In genomic region chr4:13642576-13642975, GRCh38 we compare ENCODE assay signal across 15 cellular contexts. TPM values are rescaled to one million over a fixed set of nuclear protein-coding genes. Genes with fewer than 3 reads are reported as not detected.
DNase-seq lines count a peak whose midpoint lies in the region; ATAC-seq, FAIRE-seq and TF ChIP-seq lines count a peak whose summit lies in the region.
"Had no signal": no experiment of that assay in that cellular context is flagged by ENCODE, and none has a peak within 500 bp of the region (broad histone marks: within the 10 kb centered on the region; RNA-seq: fewer than 3 reads in every experiment).

No MANE protein-coding gene starts in this region.

- TF ChIP-seq CTCF in SK-N-SH (IDR thresholded peaks at IDR 0.05): no peak
- no peak for TF ChIP-seq CTCF in astrocyte (IDR thresholded peaks at IDR 0.05; ENCODE audit: insufficient read depth, low read depth, low read length)
- no peak for TF ChIP-seq CTCF in thoracic aorta (IDR thresholded peaks at IDR 0.05)
- no peak for TF ChIP-seq CTCF in mammary epithelial cell (conservative IDR thresholded peaks at IDR 0.05 in 1 of 2, IDR thresholded peaks at IDR 0.05 in 1 of 2; ENCODE audit: extremely low read depth in 1 of 2, insufficient read depth in 1 of 2, low read depth in 1 of 2, low read length in 2 of 2)

- no peak for TF ChIP-seq RAD21 in SK-N-SH (IDR thresholded peaks at IDR 0.05; ENCODE audit: low read length)

- no peaks in the 10 kb centered on the region; the same call in 1 of the 2 replicates for H3K27me3 ChIP-seq in SK-N-SH (ENCODE audit: insufficient read depth)
- H3K27me3 ChIP-seq in astrocyte (ENCODE audit: insufficient read depth, low read length): no peaks in the 10 kb centered on the region
- no peaks in the 10 kb centered on the region for H3K27me3 ChIP-seq in thoracic aorta (replicated peaks; ENCODE audit: insufficient read depth)
- H3K27me3 ChIP-seq in mammary epithelial cell (ENCODE audit: insufficient read depth, low read length): no peaks in the 10 kb centered on the region
- H3K27me3 ChIP-seq: cardiac muscle cell, thyroid gland had no signal

- no peak overlapping the region for H2AFZ ChIP-seq in SK-N-SH (ENCODE audit: low read depth)
- H2AFZ ChIP-seq in astrocyte (ENCODE audit: low read depth, low read length): no peak overlapping the region
- no peak overlapping the region for H2AFZ ChIP-seq in mammary epithelial cell (ENCODE audit: low read depth, low read length)

- no peak overlapping the region for H3K27ac Mint-ChIP-seq in astrocyte (ENCODE audit: unreplicated experiment)
- H3K27ac Mint-ChIP-seq: activated T-helper 1 cell treated with anti-CD3 and anti-CD28 coated beads, Interleukin-12 subunit alpha, Interleukin-12 subunit beta, Interleukin-2, Interleukin-4 antibody, amounts not matched to agents 30 ng/mL and 10 ng/mL and 1 ng/mL, durations not matched to agents 14 hours and 24 hours and 36 hours; memory B cell had no signal

- H3K4me1 Mint-ChIP-seq in astrocyte (ENCODE audit: low read depth, unreplicated experiment): peaks cover 15% of the 10 kb centered on the region
- H3K4me1 Mint-ChIP-seq: memory B cell had no signal

- POLR2A ChIA-PET in SK-N-SH (lab: Yijun Ruan, JAX): no interaction called here

- no peaks in the 10 kb centered on the region for H3K79me2 ChIP-seq in SK-N-SH (ENCODE audit: insufficient read depth)
- H3K79me2 ChIP-seq in astrocyte (ENCODE audit: insufficient read depth, low read length): no peaks in the 10 kb centered on the region
- H3K79me2 ChIP-seq in mammary epithelial cell (ENCODE audit: insufficient read depth, low read length): no peaks in the 10 kb centered on the region

- no peaks in the 10 kb centered on the region for H3K9me2 ChIP-seq in SK-N-SH

- FAIRE-seq in astrocyte (lab: Jason Lieb, UNC): no peak

- dilution Hi-C loops in mammary epithelial cell (cut with HindIII; ENCODE audit: low sequenced_read_pairs): no loop called here

- H3K36me3 Mint-ChIP-seq in astrocyte (ENCODE audit: low read depth, unreplicated experiment): no peaks in the 10 kb centered on the region
- H3K36me3 Mint-ChIP-seq: memory B cell had no signal

- in situ Hi-C loops in mammary epithelial cell (cut with MboI; ENCODE audit: low sequenced_read_pairs in 2 of 2): loop anchor here in 1 of 2 donors (25.0 kb wide), 1 partner anchor 1370 kb away; the partner anchor contains the start of gene CPEB2

- H3K4me3 ChIP-seq in SK-N-SH (ENCODE audit: low read depth in 2 of 2, low read length in 1 of 2) (no peak overlapping the region), astrocyte (ENCODE audit: insufficient read depth, low read depth, low read length) (no peak overlapping the region), thoracic aorta (peak overlapping the region; percentile 8), mammary epithelial cell (replicated peaks in 1 of 3; ENCODE audit: insufficient read depth in 1 of 3, low read depth in 2 of 3, low read length in 3 of 3) (no peak overlapping the region)
- H3K4me3 ChIP-seq: cardiac muscle cell, psoas muscle, SJCRH30, thyroid gland had no signal

- DNase-seq in SK-N-SH (no peak), astrocyte (ENCODE audit: low read depth) (peak; percentile 47), glomerular visceral epithelial cell (ENCODE audit: extremely low spot score) (peak; percentile 22), thoracic aorta (ENCODE audit: low spot score) (no peak), mammary epithelial cell (no peak)
- DNase-seq in activated CD4-positive, alpha-beta T cell treated with anti-CD3 and anti-CD28 coated beads for 1 hour: no peak
- DNase-seq: glutamatergic neuron, psoas muscle had no signal

- H4K20me1 ChIP-seq in SK-N-SH (ENCODE audit: insufficient read depth): no peaks in the 10 kb centered on the region
- H4K20me1 ChIP-seq in astrocyte (ENCODE audit: insufficient read depth, low read length): no peaks in the 10 kb centered on the region
- H4K20me1 ChIP-seq in mammary epithelial cell (ENCODE audit: insufficient read depth, low read length): no peaks in the 10 kb centered on the region

- no peaks in the 10 kb centered on the region for H3K27me3 Mint-ChIP-seq in astrocyte (ENCODE audit: low read depth, unreplicated experiment)

- no peaks in the 10 kb centered on the region for H3K9me3 Mint-ChIP-seq in astrocyte (ENCODE audit: unreplicated experiment)
- H3K9me3 Mint-ChIP-seq: activated T-helper 1 cell treated with anti-CD3 and anti-CD28 coated beads, Interleukin-12 subunit alpha, Interleukin-12 subunit beta, Interleukin-2, Interleukin-4 antibody, amounts not matched to agents 30 ng/mL and 10 ng/mL and 1 ng/mL, durations not matched to agents 14 hours and 24 hours and 36 hours; memory B cell had no signal

- CTCF ChIA-PET in SK-N-SH (lab: Yijun Ruan, JAX) (interaction anchor here (1.1 to 2.9 kb wide), 4 partner anchors 12 to 16 kb away, joined by 3 to 12 read pairs (median 5); no protein-coding TSS in a partner anchor), mammary epithelial cell (lab: Charles Lee; ENCODE audit: low non-redundant PET) (no interaction called here)

- ATAC-seq in SK-N-SH treated with all-trans-retinoic acid at 6 μM for 48 hours (no peak; the same call in 2 of the 3 replicates), thoracic aorta (ENCODE audit: insufficient number of reproducible peaks, low FRiP score, low read depth) (peak; percentile 48), GM19035 (IDR thresholded peaks at IDR 0.05; ENCODE audit: unreplicated experiment) (no peak)
- ATAC-seq: psoas muscle had no signal

- H3K9ac ChIP-seq in SK-N-SH (no peak overlapping the region), astrocyte (ENCODE audit: low read length) (no peak overlapping the region), mammary epithelial cell (ENCODE audit: insufficient read depth, low read length) (no peak overlapping the region)

- H3K36me3 ChIP-seq in SK-N-SH (replicated peaks in 1 of 2; ENCODE audit: control insufficient read depth in 1 of 2, insufficient read depth in 2 of 2, low read length in 1 of 2): no peaks in the 10 kb centered on the region
- no peaks in the 10 kb centered on the region for H3K36me3 ChIP-seq in astrocyte (ENCODE audit: insufficient read depth, low read length)
- H3K36me3 ChIP-seq in thoracic aorta: no peaks in the 10 kb centered on the region
- no peaks in the 10 kb centered on the region for H3K36me3 ChIP-seq in mammary epithelial cell (ENCODE audit: insufficient read depth, low read length)
- H3K36me3 ChIP-seq: cardiac muscle cell, SJCRH30, thyroid gland had no signal

- H3K9me3 ChIP-seq in SK-N-SH (no peaks in the 10 kb centered on the region), astrocyte (ENCODE audit: insufficient read depth, low read depth, low read length) (no peaks in the 10 kb centered on the region), thoracic aorta (no peaks in the 10 kb centered on the region), mammary epithelial cell (replicated peaks; ENCODE audit: insufficient read depth, low read length) (no peaks in the 10 kb centered on the region)
- H3K9me3 ChIP-seq: psoas muscle, SJCRH30, thyroid gland had no signal

- H3K4me1 ChIP-seq in SK-N-SH (ENCODE audit: control insufficient read depth in 1 of 2, insufficient read depth in 2 of 2, low read depth in 1 of 2, low read length in 1 of 2): 0 out of 4 replicates have a peak, but pooled peaks cover 0 to 13% of the 10 kb centered on the region in 2 experiments
- H3K4me1 ChIP-seq in astrocyte (ENCODE audit: insufficient read depth, low read length): peaks cover 15% of the 10 kb centered on the region
- peaks cover 12 to 42% of the 10 kb centered on the region in 2 donors for H3K4me1 ChIP-seq in thoracic aorta (ENCODE audit: control insufficient read depth in 1 of 2, low read depth in 2 of 2)
- H3K4me1 ChIP-seq in mammary epithelial cell (ENCODE audit: insufficient read depth, low read length): peaks cover 13% of the 10 kb centered on the region
- H3K4me1 ChIP-seq: psoas muscle, SJCRH30, thyroid gland had no signal

- TF ChIP-seq EP300 in SK-N-SH (IDR thresholded peaks at IDR 0.05; ENCODE audit: borderline replicate concordance in 1 of 2, low read depth in 1 of 2, low read length in 1 of 2): no peak

- H3F3A ChIP-seq in SK-N-SH (replicated peaks; ENCODE audit: insufficient read depth): no peaks in the 10 kb centered on the region

- 0% methylated on average over 2 of the region's 2 CpGs for WGBS in SK-N-SH (ENCODE audit: low lambda C conversion rate)
- 15% methylated on average over 2 of the region's 2 CpGs for WGBS in mammary epithelial cell (ENCODE audit: low coverage, missing lambda C conversion rate)

- no TSS peak for BruUV-seq in mammary epithelial cell (replicated peaks; lab: Mats Ljungman, UMichigan)

- H3K27ac ChIP-seq in SK-N-SH (ENCODE audit: low read depth in 2 of 2, low read length in 1 of 2): peak overlapping the region in 1 of 2 experiments; percentile 3; a peak in 1 of 4 replicates
- H3K27ac ChIP-seq in astrocyte (ENCODE audit: low read depth, low read length): no peak overlapping the region
- H3K27ac ChIP-seq in thoracic aorta: peak overlapping the region; percentile 56 to 63
- no peak overlapping the region for H3K27ac ChIP-seq in mammary epithelial cell (ENCODE audit: insufficient read depth, low read depth, low read length)
- H3K27ac ChIP-seq: cardiac muscle cell, psoas muscle, SJCRH30, thyroid gland had no signal

- no peak overlapping the region for H3K4me3 Mint-ChIP-seq in astrocyte (ENCODE audit: unreplicated experiment)
- H3K4me3 Mint-ChIP-seq: activated T-helper 1 cell treated with anti-CD3 and anti-CD28 coated beads, Interleukin-12 subunit alpha, Interleukin-12 subunit beta, Interleukin-2, Interleukin-4 antibody, amounts not matched to agents 30 ng/mL and 10 ng/mL and 1 ng/mL, durations not matched to agents 14 hours and 24 hours and 36 hours; memory B cell had no signal

- H3K4me2 ChIP-seq in SK-N-SH (no peak overlapping the region), astrocyte (ENCODE audit: low read length) (no peak overlapping the region), mammary epithelial cell (ENCODE audit: insufficient read depth, low read depth, low read length) (no peak overlapping the region)

- intact Hi-C loops in mammary epithelial cell (cut with micrococcal nuclease): no loop called here

TF ChIP-seq in SK-N-SH treated with all-trans-retinoic acid at 6 μM for 48 hours, 23 proteins besides CTCF, POLR2A, EP300 and RAD21 (continues in another document):
- TF ChIP-seq PPARA (CRISPR knock-in tag; IDR thresholded peaks at IDR 0.05; ENCODE audit: borderline replicate concordance) (no peak), ZNF8 (CRISPR knock-in tag; IDR thresholded peaks at IDR 0.05) (no peak), ZFP30 (CRISPR knock-in tag; IDR thresholded peaks at IDR 0.05) (no peak), ISL1 (CRISPR knock-in tag; IDR thresholded peaks at IDR 0.05) (no peak)

RNA-seq across cellular contexts. Expression of gene BOD1L1, which starts 15.1 kb away (rescaled TPM):
- polyA plus RNA-seq in SK-N-SH (2012; rRNA removed): 12.5 and 14.4 TPM in 2 replicates
- polyA plus RNA-seq in SK-N-SH (2012; cell fraction: cytosol; rRNA removed): 14.3 and 15.5 TPM in 2 replicates
- 12.5 and 33.1 TPM in 2 replicates for polyA plus RNA-seq in SK-N-SH (2012; cell fraction: nucleus; rRNA removed)
- 41.6 and 47.2 TPM in 2 replicates for total RNA-seq in astrocyte
- total RNA-seq in thoracic aorta: 10 to 100 TPM; 25.9 to 53.1 TPM
- 10 to 100 TPM; 22.5 to 38.3 TPM for total RNA-seq in mammary epithelial cell
- polyA plus RNA-seq in mammary epithelial cell: 13.4 TPM
- 25.3 TPM for polyA minus RNA-seq in mammary epithelial cell

Comparison
In these comparisons a context has a peak if more than half of its experiments do, and no peak if none do; other contexts are left out.
1. DNase-seq: peak in astrocyte (single experiment) and glomerular visceral epithelial cell (single experiment); none in SK-N-SH (single experiment), thoracic aorta (single experiment), activated CD4-positive, alpha-beta T cell treated with anti-CD3 and anti-CD28 coated beads for 1 hour (single experiment) and mammary epithelial cell (single experiment).
2. H3K27ac ChIP-seq: peak in thoracic aorta (2 of 2); none in astrocyte (single experiment) and mammary epithelial cell (single experiment).